17 cellular contexts compared by ENCODE assay signal in the genomic region with DNA sequence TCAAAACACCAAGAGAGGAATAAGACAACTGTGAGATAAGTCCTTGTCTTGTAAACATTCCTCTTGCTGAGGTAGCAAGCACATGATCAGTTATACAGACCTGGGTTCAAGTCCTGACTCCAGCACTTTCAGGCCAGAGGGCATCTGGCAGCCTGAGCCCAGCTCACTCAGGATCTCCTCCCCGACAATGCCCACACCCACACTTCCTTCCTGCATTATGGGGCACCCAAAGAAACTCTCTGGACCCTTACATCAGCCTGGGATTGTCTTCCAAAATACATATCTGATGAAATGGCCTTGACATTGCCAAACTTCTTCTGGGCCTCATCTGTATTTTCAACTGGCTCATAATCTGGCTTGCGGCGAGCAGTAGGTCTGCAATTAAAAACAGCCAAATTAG. TPM values are rescaled to one million over a fixed set of nuclear protein-coding genes. Genes with fewer than 3 reads are reported as not detected.
A peak's percentile ranks its signal among the peaks of the same experiment; 100 is the strongest.
DNase-seq lines count a peak whose midpoint lies in the region; ATAC-seq and TF ChIP-seq lines count a peak whose summit lies in the region.
"Had no signal": no experiment of that assay in that cellular context is flagged by ENCODE, and none has a peak within 500 bp of the region (broad histone marks: within the 10 kb centered on the region; RNA-seq: fewer than 3 reads in every experiment).

No MANE protein-coding gene starts in this region.

- ATAC-seq in left lobe of liver = no peak
- ATAC-seq: CD8-positive, alpha-beta T cell; GM23338; HCT116 had no signal

- no peak for TF ChIP-seq CTCF in VCaP (conservative IDR thresholded peaks at IDR 0.05)
- no peak for TF ChIP-seq CTCF in testis (IDR thresholded peaks at IDR 0.05)
- no peak for TF ChIP-seq CTCF in transverse colon (IDR thresholded peaks at IDR 0.05)

- intact Hi-C loops in testis (cut with DNase I; ENCODE audit: low total_unique reads) = no loop called here
- intact Hi-C loops in transverse colon (cut with DNase I; ENCODE audit: low total_unique reads) = no loop called here

- H3K9me3 ChIP-seq in testis (no peaks in the 10 kb centered on the region), transverse colon (no peaks in the 10 kb centered on the region)
- H3K9me3 ChIP-seq: BE2C had no signal

- in situ Hi-C loops in transverse colon (cut with MboI; ENCODE audit: low pct_ligation_motif_present in 1 of 4, low pct_unique_long_range_greater_than_20kb in 1 of 4, low sequenced_read_pairs in 3 of 4) = no loop called here

- H3K27ac ChIP-seq in VCaP (peak overlapping the region; percentile 100), testis (no peak overlapping the region), transverse colon (no peak overlapping the region)
- H3K27ac ChIP-seq: PC-9 had no signal

- H3K4me3 ChIP-seq in testis (no peak overlapping the region), transverse colon (no peak overlapping the region)
- H3K4me3 ChIP-seq: GM23338, PC-9 had no signal

- no peaks in the 10 kb centered on the region for H3K27me3 ChIP-seq in testis
- no peaks in the 10 kb centered on the region for H3K27me3 ChIP-seq in transverse colon
- H3K27me3 ChIP-seq: BE2C had no signal

- TF ChIP-seq EP300 in transverse colon (IDR thresholded peaks at IDR 0.05; ENCODE audit: low read depth) = no peak

- H3K4me1 ChIP-seq in testis = peaks cover 9% of the 10 kb centered on the region
- no peaks in the 10 kb centered on the region for H3K4me1 ChIP-seq in transverse colon
- H3K4me1 ChIP-seq: BE2C had no signal

- no peaks in the 10 kb centered on the region for H3K36me3 ChIP-seq in testis (ENCODE audit: low read depth, missing control alignments)
- H3K36me3 ChIP-seq in transverse colon = peaks cover 0 to 41% (median 17%) of the 10 kb centered on the region in 4 donors

- TF ChIP-seq POLR2A in testis (IDR thresholded peaks at IDR 0.05) = no peak
- TF ChIP-seq POLR2A in transverse colon (IDR thresholded peaks at IDR 0.05) = no peak

- peak; percentile 15 for DNase-seq in activated CD8-positive, alpha-beta memory T cell treated with anti-CD3 and anti-CD28 coated beads for 24 hours
- no peak for DNase-seq in activated CD8-positive, alpha-beta memory T cell treated with anti-CD3 and anti-CD28 coated beads, Interleukin-2, amount 50 U/mL, for 4 hours
- peak; percentile 39 for DNase-seq in left lobe of liver (ENCODE audit: low spot score)
- peak; percentile 6 for DNase-seq in testis
- no peak for DNase-seq in GM19238 (ENCODE audit: insufficient read length, low spot score)
- DNase-seq in NCI-H1092 treated with DMSO at 0.1 percent for 48 hours (lab: John Stamatoyannopoulos, UW) = no peak
- no peak for DNase-seq in transverse colon
- DNase-seq: 8988T; BE2C; CD8-positive, alpha-beta T cell; NCI-H1436; NCI-H2081; NCI-H524; PC-9 had no signal

- WGBS in testis, 2 donors = 89 to 90% methylated on average over 3 of the region's 3 CpGs
- 80 to 100% methylated on average over 2 to 3 of the region's 3 CpGs for WGBS in transverse colon (ENCODE audit: low coverage in 1 of 2), 2 donors

RNA-seq across cellular contexts. Expression of gene ARFGAP3, which starts 48.6 kb away (rescaled TPM):
- total RNA-seq in left lobe of liver (20.2 TPM), testis (10 to 100 TPM; 50.2 to 54.1 TPM), transverse colon (10 to 100 TPM; 24.3 to 43.5 (median 33.3) TPM)
- polyA plus RNA-seq in testis (ENCODE audit: insufficient read depth, low read depth, low replicate concordance) = 82.9 TPM

Comparison
In these comparisons a context has a peak if more than half of its experiments do, and no peak if none do; other contexts are left out.
1. DNase-seq: peak in activated CD8-positive, alpha-beta memory T cell treated with anti-CD3 and anti-CD28 coated beads for 24 hours (single experiment), left lobe of liver (single experiment) and testis (single experiment); none in activated CD8-positive, alpha-beta memory T cell treated with anti-CD3 and anti-CD28 coated beads, Interleukin-2, amount 50 U/mL, for 4 hours (single experiment), GM19238 (single experiment), NCI-H1092 treated with DMSO at 0.1 percent for 48 hours (single experiment) and transverse colon (single experiment).